ENCODE assay signal across 16 cellular contexts in genomic region chr14:102050625-102051024, GRCh38. TPM values are rescaled to one million over a fixed set of nuclear protein-coding genes. Genes with fewer than 3 reads are reported as not detected.
DNase-seq lines count a peak whose midpoint lies in the region; ATAC-seq, FAIRE-seq and TF ChIP-seq lines count a peak whose summit lies in the region.
"Had no signal": no experiment of that assay in that cellular context is flagged by ENCODE, and none has a peak within 500 bp of the region (broad histone marks: within the 10 kb centered on the region; RNA-seq: fewer than 3 reads in every experiment).

No MANE protein-coding gene starts in this region.

- H3K36me3 Mint-ChIP-seq in WTC11 (peaks cover 50% of the 10 kb centered on the region), glutamatergic neuron (ENCODE audit: unreplicated experiment) (no peaks in the 10 kb centered on the region)
- peaks cover 66 to 74% of the 10 kb centered on the region in 2 donors for H3K36me3 Mint-ChIP-seq in stimulated activated naive B cell treated with anti-CD40 and anti-IgM and Interleukin-4, amounts not matched to agents 10 μg/mL and 1 μg/mL and 100 μg/mL, for 72 hours
- H3K36me3 Mint-ChIP-seq: natural killer cell treated with Interleukin-12 subunit alpha and Interleukin-12 subunit beta and Interleukin-15 and Interleukin-18, amount 100 ng/mL, for 72 hours had no signal

- DNase-seq in GM04503 (ENCODE audit: low read depth) = peak; percentile 92
- DNase-seq in WTC11 (ENCODE audit: low spot score) = no peak
- no peak for DNase-seq in glutamatergic neuron
- no peak for DNase-seq in stimulated activated naive B cell treated with anti-CD40 and anti-IgM and Interleukin-4, amounts not matched to agents 10 μg/mL and 1 μg/mL and 100 μg/mL, for 72 hours
- DNase-seq in GM19239 (ENCODE audit: insufficient read length, low spot score) = no peak
- DNase-seq in stimulated activated CD4-positive, alpha-beta T cell treated with anti-CD3 and anti-CD28 coated beads, Interleukin-2, amount 100 ng/mL, for 48 hours = no peak
- DNase-seq: activated B cell treated with CpG ODN at 0.5 μM for 24 hours; activated CD8-positive, alpha-beta memory T cell treated with anti-CD3 and anti-CD28 coated beads, Interleukin-2, amount 10 ng/mL, durations not matched to agents 7 days and 5 days; activated naive CD4-positive, alpha-beta T cell; CD4-positive, alpha-beta memory T cell; DND-41; NCI-H1092; stimulated activated CD4-positive, alpha-beta T cell treated with anti-CD3 and anti-CD28 coated beads, Interleukin-1b, Interleukin-23, amount 100 ng/mL, for 48 hours; T-helper 1 cell had no signal

- H3K9me3 Mint-ChIP-seq in WTC11 (no peaks in the 10 kb centered on the region), glutamatergic neuron (ENCODE audit: unreplicated experiment) (peaks cover 13% of the 10 kb centered on the region)
- no peaks in the 10 kb centered on the region for H3K9me3 Mint-ChIP-seq in stimulated activated naive B cell treated with anti-CD40 and anti-IgM and Interleukin-4, amounts not matched to agents 10 μg/mL and 1 μg/mL and 100 μg/mL, for 72 hours
- H3K9me3 Mint-ChIP-seq: activated B cell treated with CpG ODN at 0.5 μM for 24 hours; CD4-positive, alpha-beta memory T cell; natural killer cell treated with Interleukin-12 subunit alpha and Interleukin-12 subunit beta and Interleukin-15 and Interleukin-18, amount 100 ng/mL, for 72 hours had no signal

- H3K27me3 Mint-ChIP-seq in WTC11 (ENCODE audit: low read depth) (no peaks in the 10 kb centered on the region), glutamatergic neuron (ENCODE audit: unreplicated experiment) (peaks cover 20% of the 10 kb centered on the region)
- H3K27me3 Mint-ChIP-seq in stimulated activated naive B cell treated with anti-CD40 and anti-IgM and Interleukin-4, amounts not matched to agents 10 μg/mL and 1 μg/mL and 100 μg/mL, for 72 hours = no peaks in the 10 kb centered on the region
- H3K27me3 Mint-ChIP-seq: activated B cell treated with CpG ODN at 0.5 μM for 24 hours; activated CD8-positive, alpha-beta memory T cell treated with anti-CD3 and anti-CD28 coated beads, Interleukin-2, amount 10 ng/mL, durations not matched to agents 7 days and 5 days; CD4-positive, alpha-beta memory T cell; natural killer cell treated with Interleukin-12 subunit alpha and Interleukin-12 subunit beta and Interleukin-15 and Interleukin-18, amount 100 ng/mL, for 72 hours had no signal

- ATAC-seq in WTC11 (peak; percentile 7; the same call in 1 of the 2 replicates), HG02588 (IDR thresholded peaks at IDR 0.05; ENCODE audit: unreplicated experiment) (no peak)
- ATAC-seq in stimulated activated naive B cell treated with anti-CD40 and anti-IgM and Interleukin-4, amounts not matched to agents 10 μg/mL and 1 μg/mL and 100 μg/mL, for 72 hours (replicated peaks) = no peak
- ATAC-seq: activated CD8-positive, alpha-beta memory T cell treated with anti-CD3 and anti-CD28 coated beads, Interleukin-2, amount 10 ng/mL, durations not matched to agents 7 days and 5 days; natural killer cell treated with Interleukin-12 subunit alpha and Interleukin-12 subunit beta and Interleukin-15 and Interleukin-18, amount 100 ng/mL, for 72 hours had no signal

- TF ChIP-seq CTCF in WTC11 (IDR thresholded peaks at IDR 0.05) (no peak), glutamatergic neuron (IDR thresholded peaks at IDR 0.05; ENCODE audit: partially characterized antibody, unreplicated experiment) (no peak)

- H3K4me1 Mint-ChIP-seq in WTC11 (peaks cover 10% of the 10 kb centered on the region), glutamatergic neuron (ENCODE audit: low read depth, unreplicated experiment) (peaks cover 2% of the 10 kb centered on the region)
- no peaks in the 10 kb centered on the region for H3K4me1 Mint-ChIP-seq in stimulated activated naive B cell treated with anti-CD40 and anti-IgM and Interleukin-4, amounts not matched to agents 10 μg/mL and 1 μg/mL and 100 μg/mL, for 72 hours
- H3K4me1 Mint-ChIP-seq: activated B cell treated with CpG ODN at 0.5 μM for 24 hours; activated CD8-positive, alpha-beta memory T cell treated with anti-CD3 and anti-CD28 coated beads, Interleukin-2, amount 10 ng/mL, durations not matched to agents 7 days and 5 days; CD4-positive, alpha-beta memory T cell had no signal

- POLR2A ChIA-PET in WTC11 (lab: Charles Lee) = no interaction called here

- H3K27ac Mint-ChIP-seq in WTC11 = no peak overlapping the region
- peak overlapping the region; percentile 28 for H3K27ac Mint-ChIP-seq in glutamatergic neuron (ENCODE audit: unreplicated experiment)
- H3K27ac Mint-ChIP-seq in stimulated activated naive B cell treated with anti-CD40 and anti-IgM and Interleukin-4, amounts not matched to agents 10 μg/mL and 1 μg/mL and 100 μg/mL, for 72 hours = peak overlapping the region; percentile 5
- H3K27ac Mint-ChIP-seq: activated B cell treated with CpG ODN at 0.5 μM for 24 hours; activated CD8-positive, alpha-beta memory T cell treated with anti-CD3 and anti-CD28 coated beads, Interleukin-2, amount 10 ng/mL, durations not matched to agents 7 days and 5 days; CD4-positive, alpha-beta memory T cell; natural killer cell treated with Interleukin-12 subunit alpha and Interleukin-12 subunit beta and Interleukin-15 and Interleukin-18, amount 100 ng/mL, for 72 hours had no signal

- CTCF ChIA-PET in WTC11 (lab: Charles Lee) = interaction anchor here (1.7 to 2.9 kb wide), 2 partner anchors 46 to 264 kb away, joined by 8 to 9 read pairs; no protein-coding TSS in a partner anchor

- no peak overlapping the region for H3K4me3 Mint-ChIP-seq in WTC11
- H3K4me3 Mint-ChIP-seq in glutamatergic neuron (ENCODE audit: unreplicated experiment) = no peak overlapping the region
- no peak overlapping the region for H3K4me3 Mint-ChIP-seq in stimulated activated naive B cell treated with anti-CD40 and anti-IgM and Interleukin-4, amounts not matched to agents 10 μg/mL and 1 μg/mL and 100 μg/mL, for 72 hours
- H3K4me3 Mint-ChIP-seq: activated B cell treated with CpG ODN at 0.5 μM for 24 hours; activated CD8-positive, alpha-beta memory T cell treated with anti-CD3 and anti-CD28 coated beads, Interleukin-2, amount 10 ng/mL, durations not matched to agents 7 days and 5 days; natural killer cell treated with Interleukin-12 subunit alpha and Interleukin-12 subunit beta and Interleukin-15 and Interleukin-18, amount 100 ng/mL, for 72 hours had no signal

- FAIRE-seq in GM19239 (lab: Jason Lieb, UNC) = no peak

TF ChIP-seq in WTC11, 78 proteins besides CTCF, POLR2A, EP300 and RAD21:
- TF ChIP-seq AR (CRISPR knock-in tag; IDR thresholded peaks at IDR 0.05) (no peak), NR3C1 (CRISPR knock-in tag; conservative IDR thresholded peaks at IDR 0.05; ENCODE audit: low read depth) (no peak), RELA (CRISPR knock-in tag; IDR thresholded peaks at IDR 0.05; ENCODE audit: borderline replicate concordance) (no peak), NFYB (CRISPR knock-in tag; conservative IDR thresholded peaks at IDR 0.05; ENCODE audit: low read depth) (no peak), PRRX2 (CRISPR knock-in tag; IDR thresholded peaks at IDR 0.05) (no peak), FOXJ3 (CRISPR knock-in tag; IDR thresholded peaks at IDR 0.05; ENCODE audit: borderline replicate concordance) (no peak), ZBTB21 (CRISPR knock-in tag; IDR thresholded peaks at IDR 0.05; ENCODE audit: borderline replicate concordance) (no peak), JAZF1 (CRISPR knock-in tag; IDR thresholded peaks at IDR 0.05) (no peak), E2F5 (CRISPR knock-in tag; IDR thresholded peaks at IDR 0.05) (no peak), NFATC4 (CRISPR knock-in tag; IDR thresholded peaks at IDR 0.05) (no peak), ZNF219 (CRISPR knock-in tag; IDR thresholded peaks at IDR 0.05; ENCODE audit: borderline replicate concordance) (no peak), E2F1 (CRISPR knock-in tag; IDR thresholded peaks at IDR 0.05) (no peak)
TF ChIP-seq in WTC11: peak in this region for 0.

RNA-seq across cellular contexts. Expression of gene HSP90AA1, which starts 36.2 kb away (rescaled TPM):
- total RNA-seq in WTC11 (2021) (808 to 842 TPM (median 832 TPM) in 3 replicates), glutamatergic neuron (ENCODE audit: unreplicated experiment) (610 TPM)
